8 cellular contexts compared by ENCODE assay signal in the genomic region with DNA sequence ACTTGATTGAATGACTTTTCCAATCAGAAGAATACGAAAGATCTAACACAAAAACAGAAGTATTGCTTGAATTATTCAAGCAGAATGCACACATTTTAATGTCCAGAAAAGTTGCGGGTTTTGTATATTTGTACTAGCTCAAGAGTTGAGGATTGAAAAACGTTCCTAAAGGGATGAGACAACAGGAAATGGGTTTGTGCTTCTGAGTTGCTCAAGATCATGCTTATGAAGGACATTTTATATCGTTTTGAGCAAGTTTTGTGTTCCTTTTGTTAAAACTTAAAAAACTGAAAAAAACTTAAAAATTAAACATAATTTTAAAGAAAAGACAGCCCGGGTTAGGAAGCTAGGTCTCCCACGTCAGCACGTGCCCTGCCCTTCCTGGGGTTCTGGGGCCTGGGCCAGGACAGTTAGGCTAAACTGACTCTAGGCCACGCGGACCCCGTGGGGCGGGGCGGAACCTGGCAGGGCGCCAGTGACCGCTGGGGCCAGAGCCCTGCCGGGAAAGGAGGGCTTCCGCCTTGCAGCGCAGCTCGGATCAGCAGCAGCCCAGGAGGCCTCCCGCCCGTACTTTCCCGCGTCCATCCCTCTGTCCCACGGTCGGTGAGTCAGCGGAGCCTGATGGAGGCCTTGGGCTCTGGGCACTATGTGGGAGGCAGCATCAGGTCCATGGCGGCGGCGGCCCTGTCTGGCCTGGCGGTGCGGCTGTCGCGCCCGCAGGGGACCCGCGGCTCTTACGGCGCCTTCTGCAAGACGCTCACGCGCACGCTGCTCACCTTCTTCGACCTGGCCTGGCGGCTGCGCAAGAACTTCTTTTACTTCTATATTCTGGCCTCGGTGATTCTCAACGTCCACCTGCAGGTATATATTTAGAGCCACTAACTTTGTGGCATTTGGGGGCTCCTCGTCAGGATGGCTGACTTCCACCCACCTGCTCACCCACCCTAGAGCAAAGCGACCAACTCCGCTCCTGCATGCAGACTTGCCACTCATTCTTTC. TPM values are rescaled to one million over a fixed set of nuclear protein-coding genes. Genes with fewer than 3 reads are reported as not detected.
DNase-seq lines count a peak whose midpoint lies in the region; ATAC-seq lines count a peak whose summit lies in the region.

A gene (plus strand): TSS at position 517 of the 999 bp plus-strand sequence. CDS start 105 bp downstream, at position 622.

- H3K4me3 ChIP-seq in HAP-1 (peak within 1 kb of the TSS; percentile 39), iPS-11a (ENCODE audit: low read depth, low read length) (peak within 1 kb of the TSS; percentile 14)

- H3K27me3 ChIP-seq in HAP-1 (ENCODE audit: low read depth): no peaks in the 10 kb centered on the region

- ATAC-seq in sciatic nerve: peak; percentile 99

- H3K9me3 ChIP-seq in HAP-1: no peaks in the 10 kb centered on the region

- peak; percentile 10 for DNase-seq in D341Med (ENCODE audit: low spot score)
- peak; percentile 47 to 87 for DNase-seq in HAP-1 (ENCODE audit: low spot score in 2 of 2)
- peak; percentile 49 for DNase-seq in RPMI8226
- peak; percentile 75 for DNase-seq in astrocyte of the hippocampus (ENCODE audit: low read depth, low spot score)
- peak; percentile 90 for DNase-seq in sciatic nerve (ENCODE audit: low spot score)
- DNase-seq in GM19240 (ENCODE audit: insufficient read length, low spot score): no peak
- DNase-seq in NCI-H526 treated with DMSO at 0.1 percent for 48 hours (lab: John Stamatoyannopoulos, UW): no peak

- in situ Hi-C loops in HAP-1 (cut with MboI; ENCODE audit: low sequenced_read_pairs): no loop called here

- H3K36me3 ChIP-seq in HAP-1 (replicated peaks): no peaks in the 10 kb centered on the region

- intact Hi-C loops in sciatic nerve (cut with DNase I): no loop called here

- H3K4me1 ChIP-seq in HAP-1: peaks cover 18% of the 10 kb centered on the region

RNA-seq across cellular contexts. Expression of the gene that starts here (rescaled TPM):
- total RNA-seq in sciatic nerve: 14.2 TPM

Comparison
In these comparisons a context has a peak if more than half of its experiments do, and no peak if none do; other contexts are left out.
1. DNase-seq: peak in D341Med (single experiment), HAP-1 (2 of 2), RPMI8226 (single experiment), astrocyte of the hippocampus (single experiment) and sciatic nerve (single experiment); none in GM19240 (single experiment) and NCI-H526 treated with DMSO at 0.1 percent for 48 hours (single experiment).